In the genomic region with DNA sequence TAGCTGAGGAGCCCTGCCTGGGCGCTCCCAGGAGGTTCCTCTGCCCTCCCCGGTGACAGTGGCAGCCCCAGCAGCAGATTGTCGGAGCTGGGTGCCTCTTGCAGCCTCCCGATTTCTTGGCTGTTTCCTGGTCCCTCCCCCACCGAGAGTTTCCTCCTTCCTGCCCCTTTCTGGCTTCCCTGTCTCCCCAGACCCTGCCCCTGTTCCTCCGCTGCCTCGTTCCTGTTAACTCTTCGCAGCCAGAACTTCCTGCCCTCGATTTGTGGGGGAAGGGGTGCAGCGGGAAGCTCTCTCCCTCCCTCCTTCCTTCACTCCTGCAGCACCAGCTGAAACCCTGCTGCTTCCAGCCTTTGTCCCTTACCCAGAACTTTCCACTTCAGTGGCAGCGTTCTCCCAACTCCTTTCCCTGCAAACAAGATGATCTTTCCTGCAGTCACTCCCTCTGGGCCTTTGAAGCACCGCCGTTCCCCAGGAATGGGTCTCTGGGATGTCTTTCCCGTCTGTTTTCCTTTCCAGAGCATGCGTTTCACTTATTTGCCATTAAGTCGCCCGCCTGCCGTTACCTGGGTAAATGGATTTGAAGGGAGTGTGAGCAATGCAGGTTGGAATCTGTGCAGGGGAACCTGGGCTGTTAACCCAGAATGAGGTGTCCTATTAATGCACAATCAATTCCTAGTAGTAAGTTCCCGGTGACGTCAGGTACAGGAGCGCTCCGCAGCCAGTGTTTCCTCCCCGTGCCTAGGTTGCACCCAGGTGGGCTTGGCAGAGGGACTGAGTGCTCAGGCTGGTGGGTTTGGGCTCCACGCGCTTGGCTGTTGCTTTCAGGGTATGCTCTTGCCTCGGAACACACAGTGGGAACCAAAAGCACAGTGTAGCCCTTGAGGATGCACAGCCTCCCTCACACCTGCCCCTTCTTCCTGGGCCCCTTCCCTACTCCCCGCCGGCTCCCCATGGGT, we compare ENCODE assay signal across 8 cellular contexts. TPM values are rescaled to one million over a fixed set of nuclear protein-coding genes. Genes with fewer than 3 reads are reported as not detected.
DNase-seq lines count a peak whose midpoint lies in the region; ATAC-seq and TF ChIP-seq lines count a peak whose summit lies in the region.

No MANE protein-coding gene starts in this region.

- H3K4me3 Mint-ChIP-seq in activated CD4-positive, alpha-beta T cell treated with anti-CD3 and anti-CD28 coated beads for 36 hours, result peak overlapping the region; percentile 98
- H3K4me3 Mint-ChIP-seq in activated CD8-positive, alpha-beta T cell treated with anti-CD3 and anti-CD28 coated beads for 36 hours, result peak overlapping the region; percentile 90

- ATAC-seq in activated CD4-positive, alpha-beta T cell treated with anti-CD3 and anti-CD28 coated beads for 36 hours, result no peak
- ATAC-seq in activated CD8-positive, alpha-beta T cell treated with anti-CD3 and anti-CD28 coated beads for 36 hours, result no peak
- no peak for ATAC-seq in GM18909 (IDR thresholded peaks at IDR 0.05; ENCODE audit: poor library complexity, unreplicated experiment)
- no peak for ATAC-seq in GM18511 (IDR thresholded peaks at IDR 0.05; ENCODE audit: unreplicated experiment)

- H3K27ac Mint-ChIP-seq in activated CD4-positive, alpha-beta T cell treated with anti-CD3 and anti-CD28 coated beads for 36 hours, result peak overlapping the region; percentile 99
- H3K27ac Mint-ChIP-seq in activated CD8-positive, alpha-beta T cell treated with anti-CD3 and anti-CD28 coated beads for 36 hours, result peak overlapping the region; percentile 97

- no peaks in the 10 kb centered on the region for H3K9me3 Mint-ChIP-seq in activated CD4-positive, alpha-beta T cell treated with anti-CD3 and anti-CD28 coated beads for 36 hours (ENCODE audit: low read depth)
- H3K9me3 Mint-ChIP-seq in activated CD8-positive, alpha-beta T cell treated with anti-CD3 and anti-CD28 coated beads for 36 hours, result no peaks in the 10 kb centered on the region

- no peaks in the 10 kb centered on the region for H3K27me3 Mint-ChIP-seq in activated CD4-positive, alpha-beta T cell treated with anti-CD3 and anti-CD28 coated beads for 36 hours
- H3K27me3 Mint-ChIP-seq in activated CD8-positive, alpha-beta T cell treated with anti-CD3 and anti-CD28 coated beads for 36 hours, result no peaks in the 10 kb centered on the region

- intact Hi-C loops in activated CD4-positive, alpha-beta T cell treated with anti-CD3 and anti-CD28 coated beads for 36 hours (cut with DNase I, micrococcal nuclease), result loop anchor here in 1 of 2 experiments (5.0 kb wide), 2 partner anchors 132 to 217 kb away; partner anchors contain the start of genes PPP1CA and TBC1D10C
- intact Hi-C loops in activated CD8-positive, alpha-beta T cell treated with anti-CD3 and anti-CD28 coated beads for 36 hours (cut with micrococcal nuclease), result loop anchor here (2.0 kb wide), 1 partner anchor 18 kb away; the partner anchor contains the start of gene ANKRD13D
- intact Hi-C loops in head of caudate nucleus (cut with DNase I), result no loop called here
- intact Hi-C loops in posterior vena cava (cut with DNase I), result loop anchor here in 1 of 2 donors (5.0 kb wide), 1 partner anchor 122 kb away; the partner anchor contains the start of gene RAD9A

- DNase-seq in activated CD4-positive, alpha-beta T cell treated with anti-CD3 and anti-CD28 coated beads for 36 hours, result peak; percentile 38
- no peak for DNase-seq in activated CD4-positive, alpha-beta T cell treated with anti-CD3 and anti-CD28 coated beads for 4 hours
- DNase-seq in activated CD8-positive, alpha-beta T cell treated with anti-CD3 and anti-CD28 coated beads for 36 hours, result no peak
- DNase-seq in head of caudate nucleus (peak in 25 of 42 donors; percentile 28 to 64 (median 51)), posterior vena cava (ENCODE audit: low spot score) (peak; percentile 82), NCI-H187 (lab: John Stamatoyannopoulos, UW) (no peak)

- POLR2A ChIA-PET in activated CD4-positive, alpha-beta T cell treated with anti-CD3 and anti-CD28 coated beads for 36 hours (lab: Charles Lee), result interaction anchor here (0.6 to 2.4 kb wide), 5 partner anchors 13 to 638 kb away, joined by 6 to 9 read pairs (median 7); no protein-coding TSS in a partner anchor
- POLR2A ChIA-PET in activated CD8-positive, alpha-beta T cell treated with anti-CD3 and anti-CD28 coated beads for 36 hours (lab: Charles Lee), result interaction anchor here (0.7 to 19.8 kb wide), 18 partner anchors 8 to 197 kb away, joined by 3 to 308 read pairs (median 4); partner anchors contain the start of genes ANKRD13D and SSH3

- H3K4me1 Mint-ChIP-seq in activated CD4-positive, alpha-beta T cell treated with anti-CD3 and anti-CD28 coated beads for 36 hours, result peaks cover 77% of the 10 kb centered on the region
- peaks cover 58% of the 10 kb centered on the region for H3K4me1 Mint-ChIP-seq in activated CD8-positive, alpha-beta T cell treated with anti-CD3 and anti-CD28 coated beads for 36 hours (ENCODE audit: low read depth)

- CTCF ChIA-PET in activated CD4-positive, alpha-beta T cell treated with anti-CD3 and anti-CD28 coated beads for 36 hours (lab: Charles Lee), result interaction anchor here (0.8 to 2.5 kb wide), 11 partner anchors 14 to 111 kb away, joined by 3 to 11 read pairs (median 7); no protein-coding TSS in a partner anchor
- CTCF ChIA-PET in activated CD8-positive, alpha-beta T cell treated with anti-CD3 and anti-CD28 coated beads for 36 hours (lab: Charles Lee), result interaction anchor here (0.9 to 7.1 kb wide), 10 partner anchors 8 to 112 kb away, joined by 3 to 65 read pairs (median 6); partner anchors contain the start of gene ANKRD13D

- peaks cover 63% of the 10 kb centered on the region for H3K36me3 Mint-ChIP-seq in activated CD4-positive, alpha-beta T cell treated with anti-CD3 and anti-CD28 coated beads for 36 hours (ENCODE audit: low read depth)
- H3K36me3 Mint-ChIP-seq in activated CD8-positive, alpha-beta T cell treated with anti-CD3 and anti-CD28 coated beads for 36 hours (ENCODE audit: low read depth), result peaks cover 71% of the 10 kb centered on the region

- TF ChIP-seq CTCF in activated CD8-positive, alpha-beta T cell treated with anti-CD3 and anti-CD28 coated beads for 36 hours (IDR thresholded peaks at IDR 0.05), result no peak

RNA-seq across cellular contexts. Expression of gene GRK2, which starts 4.3 kb away (rescaled TPM):
- total RNA-seq in activated CD4-positive, alpha-beta T cell treated with anti-CD3 and anti-CD28 coated beads for 36 hours, result 100 to 1,000 TPM; 202 to 241 TPM
- 100 to 1,000 TPM; 303 to 305 TPM for total RNA-seq in activated CD8-positive, alpha-beta T cell treated with anti-CD3 and anti-CD28 coated beads for 36 hours
- 10 to 100 TPM; 50.4 to 58.2 TPM for total RNA-seq in posterior vena cava

RNA-seq across cellular contexts. Expression of gene ANKRD13D, which starts 18.6 kb away (rescaled TPM):
- 10 to 100 TPM; 44.9 to 69.5 TPM for total RNA-seq in activated CD4-positive, alpha-beta T cell treated with anti-CD3 and anti-CD28 coated beads for 36 hours
- total RNA-seq in activated CD8-positive, alpha-beta T cell treated with anti-CD3 and anti-CD28 coated beads for 36 hours, result 10 to 100 TPM; 75.4 to 78.7 TPM
- 10 to 100 TPM; 40.7 to 42.8 TPM for total RNA-seq in posterior vena cava

RNA-seq across cellular contexts. Expression of gene SSH3, which starts 32.8 kb away (rescaled TPM):
- total RNA-seq in activated CD4-positive, alpha-beta T cell treated with anti-CD3 and anti-CD28 coated beads for 36 hours, result 10 to 100 TPM in 1 of 2 experiments, 1 to 10 TPM in 1; 6.0 to 11.1 TPM
- 1 to 10 TPM; 7.4 to 9.1 TPM for total RNA-seq in activated CD8-positive, alpha-beta T cell treated with anti-CD3 and anti-CD28 coated beads for 36 hours
- 10 to 100 TPM; 23.5 to 26.2 TPM for total RNA-seq in posterior vena cava

Comparison
In these comparisons a context has a peak if more than half of its experiments do, and no peak if none do; other contexts are left out.
1. DNase-seq: peak in activated CD4-positive, alpha-beta T cell treated with anti-CD3 and anti-CD28 coated beads for 36 hours (single experiment), head of caudate nucleus (25 of 42) and posterior vena cava (single experiment); none in activated CD4-positive, alpha-beta T cell treated with anti-CD3 and anti-CD28 coated beads for 4 hours (0 of 2), activated CD8-positive, alpha-beta T cell treated with anti-CD3 and anti-CD28 coated beads for 36 hours (single experiment) and NCI-H187 (0 of 2).